33 cellular contexts compared by ENCODE assay signal in genomic region chr17:54466875-54467274, GRCh38.
"Had no signal": no experiment of that assay in that cellular context is flagged by ENCODE, and none has a peak within 500 bp of the region (broad histone marks: within the 10 kb centered on the region; RNA-seq: fewer than 3 reads in every experiment).

No MANE protein-coding gene starts in this region.

- H3K4me1 ChIP-seq: adrenal gland, ascending aorta had no signal

- H3K36me3 ChIP-seq: adrenal gland, ascending aorta, cardiac muscle cell had no signal

- H3K27me3 ChIP-seq: adrenal gland, ascending aorta, cardiac muscle cell had no signal

- H3K9me3 ChIP-seq: adrenal gland, ascending aorta had no signal

- FAIRE-seq: bronchial epithelial cell, TTC549 had no signal

- DNase-seq: activated B cell treated with CpG ODN at 0.5 μM for 24 hours; activated CD4-positive, alpha-beta memory T cell treated with anti-CD3 and anti-CD28 coated beads for 36 hours; activated CD4-positive, alpha-beta T cell treated with anti-CD3 and anti-CD28 coated beads for 4 hours; activated CD4-positive, alpha-beta T cell treated with anti-CD3 and anti-CD28 coated beads, Interleukin-2, amount 10 ng/mL, durations not matched to agents 24 days and 14 days; activated CD4-positive, alpha-beta T cell treated with anti-CD3 and anti-CD28 coated beads, Interleukin-2, amount 50 U/mL, for 1 hour; activated CD4-positive, alpha-beta T cell treated with anti-CD3 and anti-CD28 coated beads, Interleukin-2, amount 50 U/mL, for 4 hours; activated CD4-positive, CD25-positive, alpha-beta regulatory T cell treated with anti-CD3 and anti-CD28 coated beads, Interleukin-2, amount 50 U/mL, for 72 hours; activated CD8-positive, alpha-beta memory T cell treated with anti-CD3 and anti-CD28 coated beads, Interleukin-2, amount 50 U/mL, for 4 hours; activated CD8-positive, alpha-beta T cell treated with anti-CD3 and anti-CD28 coated beads for 36 hours; activated effector memory CD4-positive, alpha-beta T cell treated with anti-CD3 and anti-CD28 coated beads, Interleukin-2, amount 50 U/mL, for 16 hours; activated gamma-delta T cell treated with Interleukin-2 at 50 U/mL for 16 hours; activated naive CD4-positive, alpha-beta T cell; activated naive CD4-positive, alpha-beta T cell treated with anti-CD3 and anti-CD28 coated beads for 36 hours; activated naive CD4-positive, alpha-beta T cell treated with anti-CD3 and anti-CD28 coated beads, Interleukin-2, amount 50 U/mL, for 16 hours; activated naive CD8-positive, alpha-beta T cell treated with anti-CD3 and anti-CD28 coated beads for 36 hours; activated T-cell treated with anti-CD3 and anti-CD28 coated beads for 4 hours; activated T-cell treated with anti-CD3 and anti-CD28 coated beads, Interleukin-2, amount 50 U/mL, for 1 hour; activated T-cell treated with anti-CD3 and anti-CD28 coated beads, Interleukin-2, amount 50 U/mL, for 4 hours; activated T-cell treated with anti-CD3 and anti-CD28 coated beads, Interleukin-2, amount 50 U/mL, for 72 hours; adrenal gland; amniotic stem cell; caudate nucleus; cerebellar nuclear complex; T-cell; T-helper 2 cell; T-helper 9 cell had no signal

- H3K4me3 ChIP-seq: adrenal gland, ascending aorta, cardiac muscle cell had no signal

- H3K27ac ChIP-seq: adrenal gland, ascending aorta, cardiac muscle cell, VCaP had no signal

- ATAC-seq: activated CD8-positive, alpha-beta T cell treated with anti-CD3 and anti-CD28 coated beads for 36 hours; activated naive CD4-positive, alpha-beta T cell treated with anti-CD3 and anti-CD28 coated beads, Interleukin-2, amount 50 U/mL, for 72 hours; activated T-cell treated with anti-CD3 and anti-CD28 coated beads, Interleukin-2, amount 50 U/mL, for 4 hours; activated T-cell treated with anti-CD3 and anti-CD28 coated beads, Interleukin-2, amount 50 U/mL, for 72 hours; activated T-helper 17 cell treated with anti-CD3 and anti-CD28 coated beads, Interleukin-2, amount 50 U/mL, for 72 hours; T-cell had no signal
